Comparison of ENCODE assay signal across 1 cellular context in genomic region chr2:177599072-177599688, GRCh38.
TF ChIP-seq lines count a peak whose summit lies in the region.

No MANE protein-coding gene starts in this region.

TF ChIP-seq in GM23338, 12 proteins besides CTCF, POLR2A, EP300 and RAD21 (continued from another document):
- TF ChIP-seq POLR2AphosphoS5 (IDR thresholded peaks at IDR 0.05; ENCODE audit: low read depth), result no peak
- TF ChIP-seq CREB1 (CRISPR knock-in tag; IDR thresholded peaks at IDR 0.05; ENCODE audit: low read depth), result no peak
- TF ChIP-seq ZNF331 (CRISPR knock-in tag; IDR thresholded peaks at IDR 0.05; ENCODE audit: low read depth), result no peak
- no peak for TF ChIP-seq EZH2 (IDR thresholded peaks at IDR 0.05; ENCODE audit: low read depth, unreplicated experiment)
- no peak for TF ChIP-seq REST (IDR thresholded peaks at IDR 0.05; ENCODE audit: unreplicated experiment)
